ENCODE assay signal across 12 cellular contexts in genomic region chr6:135251964-135252429, GRCh38.
DNase-seq lines count a peak whose midpoint lies in the region; FAIRE-seq and TF ChIP-seq lines count a peak whose summit lies in the region.
"Had no signal": no experiment of that assay in that cellular context is flagged by ENCODE, and none has a peak within 500 bp of the region (broad histone marks: within the 10 kb centered on the region; RNA-seq: fewer than 3 reads in every experiment).

No MANE protein-coding gene starts in this region.

- WGBS in HUES64: 82% methylated on average over 8 of the region's 8 CpGs

- H3K4me2 ChIP-seq in neural progenitor cell: peak overlapping the region; percentile 90
- H3K4me2 ChIP-seq: A549 had no signal

- no peaks in the 10 kb centered on the region for H3K9me3 Mint-ChIP-seq in neural progenitor cell
- H3K9me3 Mint-ChIP-seq: central memory CD8-positive, alpha-beta T cell had no signal

- no peak for TF ChIP-seq CTCF in bronchial epithelial cell (IDR thresholded peaks at IDR 0.05; ENCODE audit: insufficient read depth, low read length, severe bottlenecking)
- no peak for TF ChIP-seq CTCF in neural progenitor cell (IDR thresholded peaks at IDR 0.05)

- H2AFZ ChIP-seq in neural progenitor cell (replicated peaks): no peak overlapping the region

- H3K9ac ChIP-seq in HUES64 (ENCODE audit: low read depth, low read length) (no peak overlapping the region), neural progenitor cell (no peak overlapping the region)

- no peaks in the 10 kb centered on the region for H4K20me1 ChIP-seq in neural progenitor cell (ENCODE audit: low read depth)

- H3K36me3 ChIP-seq in HUES64 (ENCODE audit: insufficient read depth, low read length) (no peaks in the 10 kb centered on the region), bronchial epithelial cell (ENCODE audit: control insufficient read depth, insufficient read depth, low read length) (no peaks in the 10 kb centered on the region), neural progenitor cell (no peaks in the 10 kb centered on the region)

- FAIRE-seq in bronchial epithelial cell (lab: Jason Lieb, UNC): no peak
- FAIRE-seq: A549 had no signal

- H3K4me1 ChIP-seq in HUES64 (ENCODE audit: insufficient read depth, low read length) (peaks cover 40% of the 10 kb centered on the region), neural progenitor cell (peaks cover 42% of the 10 kb centered on the region)
- H3K4me1 ChIP-seq: A549 had no signal

- no peak overlapping the region for H3K4me3 Mint-ChIP-seq in neural progenitor cell
- H3K4me3 Mint-ChIP-seq: central memory CD8-positive, alpha-beta T cell had no signal

- peaks cover 8% of the 10 kb centered on the region for H3K27me3 Mint-ChIP-seq in neural progenitor cell (ENCODE audit: insufficient read depth, low read depth)

- no peaks in the 10 kb centered on the region for H3K79me2 ChIP-seq in neural progenitor cell (ENCODE audit: low read depth)

- H3F3A ChIP-seq in neural progenitor cell (ENCODE audit: low read depth): peaks cover 43% of the 10 kb centered on the region

- H3K9me3 ChIP-seq in HUES64 (ENCODE audit: insufficient read depth, low read depth, low read length) (no peaks in the 10 kb centered on the region), neural progenitor cell (ENCODE audit: low read depth) (no peaks in the 10 kb centered on the region)
- H3K9me3 ChIP-seq: A549 had no signal

- DNase-seq in NCI-H748 (lab: John Stamatoyannopoulos, UW; ENCODE audit: unreplicated experiment) (peak; percentile 27), NCI-H748 treated with DMSO at 0.1 percent for 48 hours (lab: John Stamatoyannopoulos, UW) (no peak), bronchial epithelial cell (ENCODE audit: low read depth) (peak; percentile 30), neural progenitor cell (ENCODE audit: low spot score) (peak; percentile 37), germinal center (ENCODE audit: low spot score) (no peak), KG1 (lab: John Stamatoyannopoulos, UW) (no peak)
- DNase-seq in stimulated activated CD8-positive, alpha-beta memory T cell treated with anti-CD3 and anti-CD28 coated beads, Interleukin-4, amount 100 ng/mL, for 48 hours: no peak
- DNase-seq: nucleus accumbens; stimulated activated CD4-positive, alpha-beta T cell treated with anti-CD3 and anti-CD28 coated beads, Interleukin-2, amount 100 ng/mL, for 24 hours had no signal

- H3K27ac ChIP-seq in HUES64 (ENCODE audit: low read depth, low read length): peak overlapping the region; percentile 92
- peak overlapping the region; percentile 99 for H3K27ac ChIP-seq in neural progenitor cell
- H3K27ac ChIP-seq: A549 had no signal

- no peaks in the 10 kb centered on the region for H3K36me3 Mint-ChIP-seq in neural progenitor cell

- H3K4me1 Mint-ChIP-seq in neural progenitor cell: peaks cover 20% of the 10 kb centered on the region
- H3K4me1 Mint-ChIP-seq: central memory CD8-positive, alpha-beta T cell had no signal

- H3K4me3 ChIP-seq in HUES64 (ENCODE audit: low read length) (no peak overlapping the region), bronchial epithelial cell (ENCODE audit: low read depth, low read length) (no peak overlapping the region), neural progenitor cell (peak overlapping the region; percentile 40)
- H3K4me3 ChIP-seq: A549 had no signal

- H3K27ac Mint-ChIP-seq in neural progenitor cell: no peak overlapping the region

- H3K27me3 ChIP-seq in HUES64 (ENCODE audit: insufficient read depth, low read length) (no peaks in the 10 kb centered on the region), bronchial epithelial cell (ENCODE audit: control insufficient read depth, insufficient read depth, low read length) (no peaks in the 10 kb centered on the region), neural progenitor cell (no peaks in the 10 kb centered on the region)

Comparison
In these comparisons a context has a peak if more than half of its experiments do, and no peak if none do; other contexts are left out.
1. DNase-seq: peak in NCI-H748 (single experiment), bronchial epithelial cell (single experiment) and neural progenitor cell (single experiment); none in NCI-H748 treated with DMSO at 0.1 percent for 48 hours (single experiment), germinal center (single experiment), stimulated activated CD8-positive, alpha-beta memory T cell treated with anti-CD3 and anti-CD28 coated beads, Interleukin-4, amount 100 ng/mL, for 48 hours (single experiment) and KG1 (single experiment).